Comparison of ENCODE assay signal across 14 cellular contexts in the genomic region with DNA sequence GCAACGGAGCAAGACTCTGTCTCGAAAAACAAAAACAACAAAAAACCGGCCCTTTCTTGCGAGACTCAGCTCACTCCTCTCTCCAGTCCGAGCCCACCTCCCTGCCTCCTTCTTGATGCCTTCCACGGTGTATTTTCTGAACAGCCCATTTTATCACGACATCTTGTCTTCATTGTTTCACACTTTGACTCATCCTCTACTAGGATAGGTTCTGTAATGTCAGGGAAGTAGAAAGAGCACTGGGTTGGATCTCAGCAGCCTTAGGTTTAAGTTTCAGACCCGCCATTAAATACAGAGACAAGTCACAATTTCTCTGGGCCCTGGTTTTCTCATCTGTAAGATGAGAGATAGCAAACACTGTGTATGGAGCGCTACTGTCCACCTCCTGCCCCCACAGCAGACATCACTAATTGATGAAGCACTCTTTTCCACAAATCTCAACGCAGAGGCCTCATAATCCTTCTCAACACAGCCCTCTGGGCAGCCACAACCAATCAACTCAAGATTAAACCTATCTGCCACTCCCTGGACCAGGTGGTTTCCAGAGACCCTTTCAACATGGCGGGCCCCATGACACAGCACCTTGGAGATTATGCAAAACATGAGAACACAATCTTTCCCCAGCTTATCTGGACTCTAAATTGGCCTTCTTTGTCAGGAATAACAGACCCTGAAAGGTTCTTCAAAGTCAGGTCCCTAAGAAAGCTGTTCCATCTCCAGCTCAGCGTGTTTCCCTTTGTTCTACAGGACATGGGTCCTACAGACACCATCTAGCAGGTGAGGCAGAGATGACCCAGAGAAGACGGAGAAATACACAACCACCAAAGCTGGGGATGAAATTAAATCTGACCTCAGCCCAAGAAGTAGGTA. TPM values are rescaled to one million over a fixed set of nuclear protein-coding genes. Genes with fewer than 3 reads are reported as not detected.
DNase-seq lines count a peak whose midpoint lies in the region; ATAC-seq and TF ChIP-seq lines count a peak whose summit lies in the region.
"Had no signal": no experiment of that assay in that cellular context is flagged by ENCODE, and none has a peak within 500 bp of the region (broad histone marks: within the 10 kb centered on the region; RNA-seq: fewer than 3 reads in every experiment).

No MANE protein-coding gene starts in this region.

- DNase-seq in activated naive CD4-positive, alpha-beta T cell treated with anti-CD3 and anti-CD28 coated beads for 36 hours, result peak; percentile 48
- no peak for DNase-seq in activated naive CD4-positive, alpha-beta T cell treated with Interleukin-2 at 50 U/mL for 16 hours
- DNase-seq in RWPE1 (ENCODE audit: low spot score) (no peak), caudate nucleus (lab: John Stamatoyannopoulos, UW) (no peak), cerebellar nuclear complex (lab: John Stamatoyannopoulos, UW) (no peak), NCI-H1417 treated with DMSO at 0.1 percent for 48 hours (lab: John Stamatoyannopoulos, UW) (no peak)
- DNase-seq in stimulated activated naive CD8-positive, alpha-beta T cell treated with anti-CD3 and anti-CD28 coated beads, Interleukin-15, amount 100 ng/mL, for 72 hours, result no peak
- DNase-seq: colonic mucosa; mammary epithelial cell; NCI-H1092 treated with DMSO at 0.1 percent for 48 hours; ovary; SIG-M5; stimulated activated CD4-positive, alpha-beta T cell treated with anti-CD3 and anti-CD28 coated beads, Interleukin-15, amount 100 ng/mL, for 24 hours had no signal

- no peak overlapping the region for H3K4me3 Mint-ChIP-seq in activated naive CD4-positive, alpha-beta T cell treated with anti-CD3 and anti-CD28 coated beads for 36 hours
- peak overlapping the region; percentile 32 to 73 for H3K4me3 Mint-ChIP-seq in stimulated activated naive CD8-positive, alpha-beta T cell treated with anti-CD3 and anti-CD28 coated beads, Interleukin-15, amount 100 ng/mL, for 72 hours

- H3K27ac ChIP-seq in RWPE1, result peak overlapping the region; percentile 53
- H3K27ac ChIP-seq in caudate nucleus (ENCODE audit: low read depth, low read length), result peak overlapping the region; percentile 26
- H3K27ac ChIP-seq: colonic mucosa, ovary had no signal

- ATAC-seq in stimulated activated naive CD8-positive, alpha-beta T cell treated with anti-CD3 and anti-CD28 coated beads, Interleukin-15, amount 100 ng/mL, for 72 hours, result no peak
- no peak for ATAC-seq in HG03196 (IDR thresholded peaks at IDR 0.05; ENCODE audit: unreplicated experiment)

- TF ChIP-seq CTCF in RWPE1 (conservative IDR thresholded peaks at IDR 0.05; ENCODE audit: low read depth), result no peak

- no peaks in the 10 kb centered on the region for H3K27me3 Mint-ChIP-seq in activated naive CD4-positive, alpha-beta T cell treated with anti-CD3 and anti-CD28 coated beads for 36 hours (ENCODE audit: low read depth)
- H3K27me3 Mint-ChIP-seq in stimulated activated naive CD8-positive, alpha-beta T cell treated with anti-CD3 and anti-CD28 coated beads, Interleukin-15, amount 100 ng/mL, for 72 hours, result no peaks in the 10 kb centered on the region

- H3K36me3 Mint-ChIP-seq in activated naive CD4-positive, alpha-beta T cell treated with anti-CD3 and anti-CD28 coated beads for 36 hours (ENCODE audit: low read depth), result peaks cover 5% of the 10 kb centered on the region

- POLR2A ChIA-PET in RWPE1 (lab: Yijun Ruan, JAX; ENCODE audit: low non-redundant PET), result no interaction called here

- intact Hi-C loops in activated naive CD4-positive, alpha-beta T cell treated with anti-CD3 and anti-CD28 coated beads for 36 hours (cut with micrococcal nuclease), result no loop called here

- H3K27ac Mint-ChIP-seq in activated naive CD4-positive, alpha-beta T cell treated with anti-CD3 and anti-CD28 coated beads for 36 hours, result peak overlapping the region; percentile 85
- H3K27ac Mint-ChIP-seq in stimulated activated naive CD8-positive, alpha-beta T cell treated with anti-CD3 and anti-CD28 coated beads, Interleukin-15, amount 100 ng/mL, for 72 hours, result peak overlapping the region; percentile 37 to 65

- H3K9me3 Mint-ChIP-seq in activated naive CD4-positive, alpha-beta T cell treated with anti-CD3 and anti-CD28 coated beads for 36 hours, result no peaks in the 10 kb centered on the region
- H3K9me3 Mint-ChIP-seq in stimulated activated naive CD8-positive, alpha-beta T cell treated with anti-CD3 and anti-CD28 coated beads, Interleukin-15, amount 100 ng/mL, for 72 hours, result peaks cover 0 to 7% of the 10 kb centered on the region in 2 donors

- CTCF ChIA-PET in activated naive CD4-positive, alpha-beta T cell treated with anti-CD3 and anti-CD28 coated beads for 36 hours (lab: Charles Lee), result no interaction called here
- CTCF ChIA-PET in RWPE1 (lab: Yijun Ruan, JAX), result no interaction called here

- peaks cover 91% of the 10 kb centered on the region for H3K4me1 Mint-ChIP-seq in activated naive CD4-positive, alpha-beta T cell treated with anti-CD3 and anti-CD28 coated beads for 36 hours (ENCODE audit: low read depth)
- H3K4me1 Mint-ChIP-seq in stimulated activated naive CD8-positive, alpha-beta T cell treated with anti-CD3 and anti-CD28 coated beads, Interleukin-15, amount 100 ng/mL, for 72 hours, result peaks cover 99% of the 10 kb centered on the region

RNA-seq across cellular contexts. Expression of gene CCDC88C, which starts 35.6 kb away (rescaled TPM):
- 10 to 100 TPM; 76.0 to 83.3 TPM for total RNA-seq in activated naive CD4-positive, alpha-beta T cell treated with anti-CD3 and anti-CD28 coated beads for 36 hours
